ENCODE assay signal across 1 cellular context in genomic region chr5:135191084-135191826, GRCh38.
TF ChIP-seq lines count a peak whose summit lies in the region.

No MANE protein-coding gene starts in this region.

TF ChIP-seq in GM12878, 131 proteins besides CTCF, POLR2A, EP300 and RAD21 (continued from another document and continues in another):
- TF ChIP-seq MAX (IDR thresholded peaks at IDR 0.05; ENCODE audit: low read depth, low read length) (no peak), IRF5 (IDR thresholded peaks at IDR 0.05; ENCODE audit: borderline replicate concordance) (no peak), BHLHE40 (IDR thresholded peaks at IDR 0.05; ENCODE audit: borderline replicate concordance in 1 of 2, low read depth in 2 of 2, low read length in 1 of 2) (peak in 1 of 2 experiments; percentile 18; a peak in 1 of 4 replicates), ETV6 (conservative IDR thresholded peaks at IDR 0.05 in 1 of 2, IDR thresholded peaks at IDR 0.05 in 1 of 2; ENCODE audit: borderline replicate concordance in 1 of 2, low read depth in 1 of 2) (no peak), E2F8 (IDR thresholded peaks at IDR 0.05; ENCODE audit: low read depth, partially characterized antibody) (no peak), DPF2 (IDR thresholded peaks at IDR 0.05) (0 out of 2 replicates have a peak, but pooled peaks have one; percentile 20), POLR2AphosphoS2 (IDR thresholded peaks at IDR 0.05; ENCODE audit: low read depth, low read length) (no peak), EED (IDR thresholded peaks at IDR 0.05; ENCODE audit: low read depth) (no peak), GATAD2B (conservative IDR thresholded peaks at IDR 0.05; ENCODE audit: low read depth) (peak; percentile 49; the same call in 1 of the 2 replicates), NFXL1 (IDR thresholded peaks at IDR 0.05; ENCODE audit: borderline replicate concordance) (no peak), ZBTB40 (IDR thresholded peaks at IDR 0.05; ENCODE audit: borderline replicate concordance) (no peak), CBX3 (IDR thresholded peaks at IDR 0.05; ENCODE audit: borderline replicate concordance, low read depth) (no peak), PRDM15 (CRISPR knock-in tag; IDR thresholded peaks at IDR 0.05) (no peak), EGR1 (IDR thresholded peaks at IDR 0.05; ENCODE audit: borderline replicate concordance in 1 of 2, low read depth in 2 of 2, low read length in 2 of 2) (no peak), HDAC6 (IDR thresholded peaks at IDR 0.05; ENCODE audit: unreplicated experiment) (no peak), SPI1 (IDR thresholded peaks at IDR 0.05; ENCODE audit: borderline replicate concordance, insufficient read depth, low read depth, low read length) (no peak), SREBF2 (IDR thresholded peaks at IDR 0.05; ENCODE audit: low read length) (no peak)
- TF ChIP-seq, protein P1, sequence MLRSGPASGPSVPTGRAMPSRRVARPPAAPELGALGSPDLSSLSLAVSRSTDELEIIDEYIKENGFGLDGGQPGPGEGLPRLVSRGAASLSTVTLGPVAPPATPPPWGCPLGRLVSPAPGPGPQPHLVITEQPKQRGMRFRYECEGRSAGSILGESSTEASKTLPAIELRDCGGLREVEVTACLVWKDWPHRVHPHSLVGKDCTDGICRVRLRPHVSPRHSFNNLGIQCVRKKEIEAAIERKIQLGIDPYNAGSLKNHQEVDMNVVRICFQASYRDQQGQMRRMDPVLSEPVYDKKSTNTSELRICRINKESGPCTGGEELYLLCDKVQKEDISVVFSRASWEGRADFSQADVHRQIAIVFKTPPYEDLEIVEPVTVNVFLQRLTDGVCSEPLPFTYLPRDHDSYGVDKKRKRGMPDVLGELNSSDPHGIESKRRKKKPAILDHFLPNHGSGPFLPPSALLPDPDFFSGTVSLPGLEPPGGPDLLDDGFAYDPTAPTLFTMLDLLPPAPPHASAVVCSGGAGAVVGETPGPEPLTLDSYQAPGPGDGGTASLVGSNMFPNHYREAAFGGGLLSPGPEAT (IDR thresholded peaks at IDR 0.05; ENCODE audit: low read depth): no peak
- TF ChIP-seq, protein P2, sequence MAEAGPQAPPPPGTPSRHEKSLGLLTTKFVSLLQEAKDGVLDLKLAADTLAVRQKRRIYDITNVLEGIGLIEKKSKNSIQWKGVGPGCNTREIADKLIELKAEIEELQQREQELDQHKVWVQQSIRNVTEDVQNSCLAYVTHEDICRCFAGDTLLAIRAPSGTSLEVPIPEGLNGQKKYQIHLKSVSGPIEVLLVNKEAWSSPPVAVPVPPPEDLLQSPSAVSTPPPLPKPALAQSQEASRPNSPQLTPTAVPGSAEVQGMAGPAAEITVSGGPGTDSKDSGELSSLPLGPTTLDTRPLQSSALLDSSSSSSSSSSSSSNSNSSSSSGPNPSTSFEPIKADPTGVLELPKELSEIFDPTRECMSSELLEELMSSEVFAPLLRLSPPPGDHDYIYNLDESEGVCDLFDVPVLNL (IDR thresholded peaks at IDR 0.05; ENCODE audit: low read depth, low read length): no peak
- TF ChIP-seq, protein P3, sequence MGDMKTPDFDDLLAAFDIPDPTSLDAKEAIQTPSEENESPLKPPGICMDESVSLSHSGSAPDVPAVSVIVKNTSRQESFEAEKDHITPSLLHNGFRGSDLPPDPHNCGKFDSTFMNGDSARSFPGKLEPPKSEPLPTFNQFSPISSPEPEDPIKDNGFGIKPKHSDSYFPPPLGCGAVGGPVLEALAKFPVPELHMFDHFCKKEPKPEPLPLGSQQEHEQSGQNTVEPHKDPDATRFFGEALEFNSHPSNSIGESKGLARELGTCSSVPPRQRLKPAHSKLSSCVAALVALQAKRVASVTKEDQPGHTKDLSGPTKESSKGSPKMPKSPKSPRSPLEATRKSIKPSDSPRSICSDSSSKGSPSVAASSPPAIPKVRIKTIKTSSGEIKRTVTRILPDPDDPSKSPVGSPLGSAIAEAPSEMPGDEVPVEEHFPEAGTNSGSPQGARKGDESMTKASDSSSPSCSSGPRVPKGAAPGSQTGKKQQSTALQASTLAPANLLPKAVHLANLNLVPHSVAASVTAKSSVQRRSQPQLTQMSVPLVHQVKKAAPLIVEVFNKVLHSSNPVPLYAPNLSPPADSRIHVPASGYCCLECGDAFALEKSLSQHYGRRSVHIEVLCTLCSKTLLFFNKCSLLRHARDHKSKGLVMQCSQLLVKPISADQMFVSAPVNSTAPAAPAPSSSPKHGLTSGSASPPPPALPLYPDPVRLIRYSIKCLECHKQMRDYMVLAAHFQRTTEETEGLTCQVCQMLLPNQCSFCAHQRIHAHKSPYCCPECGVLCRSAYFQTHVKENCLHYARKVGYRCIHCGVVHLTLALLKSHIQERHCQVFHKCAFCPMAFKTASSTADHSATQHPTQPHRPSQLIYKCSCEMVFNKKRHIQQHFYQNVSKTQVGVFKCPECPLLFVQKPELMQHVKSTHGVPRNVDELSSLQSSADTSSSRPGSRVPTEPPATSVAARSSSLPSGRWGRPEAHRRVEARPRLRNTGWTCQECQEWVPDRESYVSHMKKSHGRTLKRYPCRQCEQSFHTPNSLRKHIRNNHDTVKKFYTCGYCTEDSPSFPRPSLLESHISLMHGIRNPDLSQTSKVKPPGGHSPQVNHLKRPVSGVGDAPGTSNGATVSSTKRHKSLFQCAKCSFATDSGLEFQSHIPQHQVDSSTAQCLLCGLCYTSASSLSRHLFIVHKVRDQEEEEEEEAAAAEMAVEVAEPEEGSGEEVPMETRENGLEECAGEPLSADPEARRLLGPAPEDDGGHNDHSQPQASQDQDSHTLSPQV (IDR thresholded peaks at IDR 0.05): no peak
- TF ChIP-seq, protein P4, sequence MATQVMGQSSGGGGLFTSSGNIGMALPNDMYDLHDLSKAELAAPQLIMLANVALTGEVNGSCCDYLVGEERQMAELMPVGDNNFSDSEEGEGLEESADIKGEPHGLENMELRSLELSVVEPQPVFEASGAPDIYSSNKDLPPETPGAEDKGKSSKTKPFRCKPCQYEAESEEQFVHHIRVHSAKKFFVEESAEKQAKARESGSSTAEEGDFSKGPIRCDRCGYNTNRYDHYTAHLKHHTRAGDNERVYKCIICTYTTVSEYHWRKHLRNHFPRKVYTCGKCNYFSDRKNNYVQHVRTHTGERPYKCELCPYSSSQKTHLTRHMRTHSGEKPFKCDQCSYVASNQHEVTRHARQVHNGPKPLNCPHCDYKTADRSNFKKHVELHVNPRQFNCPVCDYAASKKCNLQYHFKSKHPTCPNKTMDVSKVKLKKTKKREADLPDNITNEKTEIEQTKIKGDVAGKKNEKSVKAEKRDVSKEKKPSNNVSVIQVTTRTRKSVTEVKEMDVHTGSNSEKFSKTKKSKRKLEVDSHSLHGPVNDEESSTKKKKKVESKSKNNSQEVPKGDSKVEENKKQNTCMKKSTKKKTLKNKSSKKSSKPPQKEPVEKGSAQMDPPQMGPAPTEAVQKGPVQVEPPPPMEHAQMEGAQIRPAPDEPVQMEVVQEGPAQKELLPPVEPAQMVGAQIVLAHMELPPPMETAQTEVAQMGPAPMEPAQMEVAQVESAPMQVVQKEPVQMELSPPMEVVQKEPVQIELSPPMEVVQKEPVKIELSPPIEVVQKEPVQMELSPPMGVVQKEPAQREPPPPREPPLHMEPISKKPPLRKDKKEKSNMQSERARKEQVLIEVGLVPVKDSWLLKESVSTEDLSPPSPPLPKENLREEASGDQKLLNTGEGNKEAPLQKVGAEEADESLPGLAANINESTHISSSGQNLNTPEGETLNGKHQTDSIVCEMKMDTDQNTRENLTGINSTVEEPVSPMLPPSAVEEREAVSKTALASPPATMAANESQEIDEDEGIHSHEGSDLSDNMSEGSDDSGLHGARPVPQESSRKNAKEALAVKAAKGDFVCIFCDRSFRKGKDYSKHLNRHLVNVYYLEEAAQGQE (IDR thresholded peaks at IDR 0.05; ENCODE audit: low read depth, low read length): no peak
